18 cellular contexts compared by ENCODE assay signal in the genomic region with DNA sequence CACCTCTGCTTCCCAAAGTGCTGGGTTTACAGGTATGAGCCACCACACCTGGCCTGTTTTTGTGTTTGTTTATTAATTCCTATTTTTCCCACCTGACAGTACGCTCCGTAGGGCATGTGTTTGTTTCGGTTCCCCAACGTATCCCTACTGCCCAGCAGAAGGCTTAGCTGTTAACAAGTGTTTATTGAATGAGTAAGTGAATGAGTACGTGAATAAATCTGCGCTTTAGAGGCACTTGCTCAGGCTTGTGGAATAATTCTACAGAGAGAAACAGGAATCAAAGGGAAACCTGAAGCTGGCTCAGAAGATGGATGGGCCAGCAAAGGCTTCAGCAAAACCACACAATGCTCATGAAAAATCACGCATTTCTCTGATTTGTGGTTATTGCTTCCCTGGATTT.
DNase-seq lines count a peak whose midpoint lies in the region; ATAC-seq and TF ChIP-seq lines count a peak whose summit lies in the region.
"Had no signal": no experiment of that assay in that cellular context is flagged by ENCODE, and none has a peak within 500 bp of the region (broad histone marks: within the 10 kb centered on the region; RNA-seq: fewer than 3 reads in every experiment).

No MANE protein-coding gene starts in this region.

- H3K27me3 ChIP-seq in gastrocnemius medialis (no peaks in the 10 kb centered on the region), tibial nerve (no peaks in the 10 kb centered on the region)
- H3K27me3 ChIP-seq: BLaER1 treated with 17β-estradiol and CSF1 and Interleukin-3, amounts not matched to agents 10 nM and 100 nM had no signal

- H3K4me1 ChIP-seq in gastrocnemius medialis: no peaks in the 10 kb centered on the region
- H3K4me1 ChIP-seq in tibial nerve: no peaks in the 10 kb centered on the region
- H3K4me1 ChIP-seq: A549; BLaER1 treated with 17β-estradiol and CSF1 and Interleukin-3, amounts not matched to agents 10 nM and 100 nM; Caco-2 had no signal

- in situ Hi-C loops in gastrocnemius medialis (cut with MboI; ENCODE audit: low sequenced_read_pairs in 4 of 4): no loop called here

- no peak for TF ChIP-seq CTCF in epithelial cell of esophagus (IDR thresholded peaks at IDR 0.05; ENCODE audit: insufficient read depth, low read depth, low read length, missing control alignments)
- TF ChIP-seq CTCF in gastrocnemius medialis (IDR thresholded peaks at IDR 0.05 in 4 of 5, conservative IDR thresholded peaks at IDR 0.05 in 1 of 5): no peak
- no peak for TF ChIP-seq CTCF in tibial nerve (IDR thresholded peaks at IDR 0.05)

- WGBS in tibial nerve, 2 donors: 95 to 97% methylated on average over 7 of the region's 7 CpGs

- no peaks in the 10 kb centered on the region for H3K27me3 Mint-ChIP-seq in activated CD4-positive, alpha-beta memory T cell treated with anti-CD3 and anti-CD28 coated beads, Interleukin-2, amount 10 ng/mL, durations not matched to agents 7 days and 5 days
- H3K27me3 Mint-ChIP-seq: CD4-positive, alpha-beta T cell had no signal

- TF ChIP-seq POLR2A in gastrocnemius medialis (IDR thresholded peaks at IDR 0.05) (no peak), tibial nerve (IDR thresholded peaks at IDR 0.05) (no peak)

- intact Hi-C loops in gastrocnemius medialis (cut with DNase I; ENCODE audit: low total_unique reads): no loop called here

- H3K9me3 ChIP-seq in gastrocnemius medialis (no peaks in the 10 kb centered on the region), tibial nerve (peaks cover 0 to 3% (median 0%) of the 10 kb centered on the region in 4 donors)
- H3K9me3 ChIP-seq: A549, Caco-2 had no signal

- no peak for TF ChIP-seq EP300 in tibial nerve (IDR thresholded peaks at IDR 0.05)

- POLR2A ChIA-PET in activated CD4-positive, alpha-beta memory T cell treated with anti-CD3 and anti-CD28 coated beads, Interleukin-2, amount 10 ng/mL, durations not matched to agents 7 days and 5 days (lab: Charles Lee): no interaction called here

- H3K36me3 Mint-ChIP-seq in activated CD4-positive, alpha-beta memory T cell treated with anti-CD3 and anti-CD28 coated beads, Interleukin-2, amount 10 ng/mL, durations not matched to agents 7 days and 5 days (ENCODE audit: low read depth): peaks cover 3% of the 10 kb centered on the region
- H3K36me3 Mint-ChIP-seq: CD8-positive, alpha-beta T cell had no signal

- no peak overlapping the region for H3K27ac ChIP-seq in gastrocnemius medialis
- no peak overlapping the region for H3K27ac ChIP-seq in tibial nerve
- H3K27ac ChIP-seq: 22Rv1; A549; BLaER1 treated with 17β-estradiol and CSF1 and Interleukin-3, amounts not matched to agents 10 nM and 100 nM; C4-2B had no signal

- H3K4me3 ChIP-seq in epithelial cell of esophagus (ENCODE audit: low read length) (no peak overlapping the region), gastrocnemius medialis (no peak overlapping the region), tibial nerve (no peak overlapping the region)
- H3K4me3 ChIP-seq: A549; BLaER1 treated with 17β-estradiol and CSF1 and Interleukin-3, amounts not matched to agents 10 nM and 100 nM had no signal

- H3K27ac Mint-ChIP-seq in activated CD4-positive, alpha-beta memory T cell treated with anti-CD3 and anti-CD28 coated beads, Interleukin-2, amount 10 ng/mL, durations not matched to agents 7 days and 5 days: no peak overlapping the region
- H3K27ac Mint-ChIP-seq: B cell; CD4-positive, alpha-beta T cell; CD8-positive, alpha-beta T cell had no signal

- ATAC-seq in esophagus mucosa (peak; percentile 81), gastrocnemius medialis (no peak)
- ATAC-seq: A549; CD8-positive, alpha-beta T cell had no signal

- no peak overlapping the region for H3K4me3 Mint-ChIP-seq in activated CD4-positive, alpha-beta memory T cell treated with anti-CD3 and anti-CD28 coated beads, Interleukin-2, amount 10 ng/mL, durations not matched to agents 7 days and 5 days
- H3K4me3 Mint-ChIP-seq: B cell; CD4-positive, alpha-beta T cell; CD8-positive, alpha-beta T cell had no signal

- DNase-seq in DMS153 (lab: John Stamatoyannopoulos, UW) (peak; percentile 6), DMS153 treated with DMSO at 0.1 percent for 48 hours (lab: John Stamatoyannopoulos, UW; ENCODE audit: unreplicated experiment) (no peak), epithelial cell of esophagus (ENCODE audit: low read depth) (peak; percentile 2), gastrocnemius medialis (no peak), tibial nerve (ENCODE audit: low spot score in 2 of 2) (no peak)
- no peak for DNase-seq in activated CD4-positive, alpha-beta memory T cell treated with anti-CD3 and anti-CD28 coated beads, Interleukin-2, amount 10 ng/mL, durations not matched to agents 7 days and 5 days
- DNase-seq: AML-193; Caco-2; Calu3; CD4-positive, alpha-beta T cell; CD8-positive, alpha-beta T cell; GF-D8 had no signal

- CTCF ChIA-PET in activated CD4-positive, alpha-beta memory T cell treated with anti-CD3 and anti-CD28 coated beads, Interleukin-2, amount 10 ng/mL, durations not matched to agents 7 days and 5 days (lab: Charles Lee): no interaction called here

- H3K9me3 Mint-ChIP-seq in activated CD4-positive, alpha-beta memory T cell treated with anti-CD3 and anti-CD28 coated beads, Interleukin-2, amount 10 ng/mL, durations not matched to agents 7 days and 5 days: no peaks in the 10 kb centered on the region
- H3K9me3 Mint-ChIP-seq: CD4-positive, alpha-beta T cell; CD8-positive, alpha-beta T cell had no signal

- H3K36me3 ChIP-seq in gastrocnemius medialis (no peaks in the 10 kb centered on the region), tibial nerve (no peaks in the 10 kb centered on the region)
- H3K36me3 ChIP-seq: BLaER1 treated with 17β-estradiol and CSF1 and Interleukin-3, amounts not matched to agents 10 nM and 100 nM had no signal

- peaks cover 23% of the 10 kb centered on the region for H3K4me1 Mint-ChIP-seq in activated CD4-positive, alpha-beta memory T cell treated with anti-CD3 and anti-CD28 coated beads, Interleukin-2, amount 10 ng/mL, durations not matched to agents 7 days and 5 days
- H3K4me1 Mint-ChIP-seq: B cell had no signal

Comparison
In these comparisons a context has a peak if more than half of its experiments do, and no peak if none do; other contexts are left out.
1. DNase-seq: peak in DMS153 (single experiment) and epithelial cell of esophagus (single experiment); none in DMS153 treated with DMSO at 0.1 percent for 48 hours (single experiment), gastrocnemius medialis (0 of 2), activated CD4-positive, alpha-beta memory T cell treated with anti-CD3 and anti-CD28 coated beads, Interleukin-2, amount 10 ng/mL, durations not matched to agents 7 days and 5 days (single experiment) and tibial nerve (0 of 2).